In genomic region chr3:160565442-160566403, GRCh38 we compare ENCODE assay signal across 1 cellular context.
A peak's percentile ranks its signal among the peaks of the same experiment; 100 is the strongest.
TF ChIP-seq lines count a peak whose summit lies in the region.

Gene KPNA4, minus strand, starts transcription at chr3:160565571. Its CDS starts 289 bp downstream, at chr3:160565282.

TF ChIP-seq in HepG2, 621 proteins besides CTCF, POLR2A, EP300 and RAD21 (continued from another document and continues in another):
- TF ChIP-seq LRRFIP1 (CRISPR knock-in tag; conservative IDR thresholded peaks at IDR 0.05) (0 out of 2 replicates have a peak, but pooled peaks have one; percentile 35), KMT2A (CRISPR knock-in tag; IDR thresholded peaks at IDR 0.05) (peak; percentile 65), ZFP37 (CRISPR knock-in tag; IDR thresholded peaks at IDR 0.05; ENCODE audit: borderline replicate concordance) (no peak), TRIM24 (CRISPR knock-in tag; IDR thresholded peaks at IDR 0.05) (no peak), FOXP1 (IDR thresholded peaks at IDR 0.05) (no peak), FOXP1 (CRISPR knock-in tag; IDR thresholded peaks at IDR 0.05) (no peak), SP4 (CRISPR knock-in tag; IDR thresholded peaks at IDR 0.05) (no peak), HOXA9 (CRISPR knock-in tag; IDR thresholded peaks at IDR 0.05; ENCODE audit: borderline replicate concordance) (no peak; the same call in 1 of the 2 replicates), ZNF296 (CRISPR knock-in tag; conservative IDR thresholded peaks at IDR 0.05) (no peak), ZNF549 (CRISPR knock-in tag; IDR thresholded peaks at IDR 0.05) (no peak), ZHX2 (IDR thresholded peaks at IDR 0.05; ENCODE audit: low read depth) (no peak), ZHX2 (CRISPR knock-in tag; IDR thresholded peaks at IDR 0.05; ENCODE audit: borderline replicate concordance) (no peak), TARDBP (CRISPR knock-in tag; IDR thresholded peaks at IDR 0.05) (no peak), MTERF4 (CRISPR knock-in tag; IDR thresholded peaks at IDR 0.05) (no peak), FOXA3 (CRISPR knock-in tag; IDR thresholded peaks at IDR 0.05) (no peak), SP5 (CRISPR knock-in tag; IDR thresholded peaks at IDR 0.05; ENCODE audit: borderline replicate concordance, low read depth) (peak; percentile 27; the same call in 1 of the 2 replicates), SRSF9 (IDR thresholded peaks at IDR 0.05; ENCODE audit: borderline replicate concordance, insufficient read depth, low read depth, low read length, poor library complexity, severe bottlenecking) (no peak), USF2 (IDR thresholded peaks at IDR 0.05; ENCODE audit: low read depth, low read length) (peak; percentile 31), USF2 (CRISPR knock-in tag; IDR thresholded peaks at IDR 0.05; ENCODE audit: borderline replicate concordance) (peak; percentile 72), ZNF33B (CRISPR knock-in tag; IDR thresholded peaks at IDR 0.05) (peak; percentile 83), ARNTL (CRISPR knock-in tag; IDR thresholded peaks at IDR 0.05) (peak; percentile 79; the same call in 1 of the 2 replicates), ZNF329 (CRISPR knock-in tag; IDR thresholded peaks at IDR 0.05; ENCODE audit: low read depth) (no peak), HINFP (CRISPR knock-in tag; IDR thresholded peaks at IDR 0.05; ENCODE audit: low read depth) (peak; percentile 45; the same call in 1 of the 2 replicates), NCOA5 (CRISPR knock-in tag; IDR thresholded peaks at IDR 0.05) (no peak), ZBTB37 (CRISPR knock-in tag; IDR thresholded peaks at IDR 0.05) (no peak), FOXO4 (CRISPR knock-in tag; conservative IDR thresholded peaks at IDR 0.05) (no peak), ZNF17 (CRISPR knock-in tag; IDR thresholded peaks at IDR 0.05) (no peak), ZNF343 (CRISPR knock-in tag; IDR thresholded peaks at IDR 0.05) (0 out of 2 replicates have a peak, but pooled peaks have one; percentile 56), TBX3 (IDR thresholded peaks at IDR 0.05; ENCODE audit: borderline replicate concordance) (no peak), IKZF1 (IDR thresholded peaks at IDR 0.05) (no peak), POLR2AphosphoS2 (IDR thresholded peaks at IDR 0.05; ENCODE audit: low read depth, low read length) (no peak), ZNF772 (CRISPR knock-in tag; IDR thresholded peaks at IDR 0.05) (0 out of 2 replicates have a peak, but pooled peaks have one; percentile 74), TOE1 (CRISPR knock-in tag; IDR thresholded peaks at IDR 0.05) (no peak), FOXO1 (CRISPR knock-in tag; IDR thresholded peaks at IDR 0.05) (no peak), DPF2 (CRISPR knock-in tag; IDR thresholded peaks at IDR 0.05; ENCODE audit: borderline replicate concordance, low read depth) (no peak), SOX5 (CRISPR knock-in tag; IDR thresholded peaks at IDR 0.05; ENCODE audit: borderline replicate concordance) (no peak), BCL3 (CRISPR knock-in tag; IDR thresholded peaks at IDR 0.05) (peak; percentile 71; the same call in 1 of the 2 replicates), ZNF660 (CRISPR knock-in tag; IDR thresholded peaks at IDR 0.05; ENCODE audit: borderline replicate concordance, low read depth) (0 out of 2 replicates have a peak, but pooled peaks have one; percentile 59), ZFP90 (CRISPR knock-in tag; IDR thresholded peaks at IDR 0.05; ENCODE audit: borderline replicate concordance) (0 out of 2 replicates have a peak, but pooled peaks have one; percentile 59), ZNF136 (CRISPR knock-in tag; IDR thresholded peaks at IDR 0.05; ENCODE audit: low read depth) (no peak), ELF1 (CRISPR knock-in tag; IDR thresholded peaks at IDR 0.05) (peak; percentile 83), ZNF263 (CRISPR knock-in tag; IDR thresholded peaks at IDR 0.05) (no peak), SMAD3 (CRISPR knock-in tag; IDR thresholded peaks at IDR 0.05) (no peak; the same call in 1 of the 2 replicates), NFKBIZ (CRISPR knock-in tag; IDR thresholded peaks at IDR 0.05) (no peak), ZNF451 (CRISPR knock-in tag; IDR thresholded peaks at IDR 0.05) (no peak; the same call in 1 of the 2 replicates), PBX2 (CRISPR knock-in tag; IDR thresholded peaks at IDR 0.05) (no peak), SNAPC2 (CRISPR knock-in tag; IDR thresholded peaks at IDR 0.05) (no peak), ATM (IDR thresholded peaks at IDR 0.05; ENCODE audit: borderline replicate concordance) (no peak), KDM2A (CRISPR knock-in tag; IDR thresholded peaks at IDR 0.05; ENCODE audit: borderline replicate concordance, low read depth) (peak; percentile 68), HDAC2 (CRISPR knock-in tag; IDR thresholded peaks at IDR 0.05) (peak; percentile 51; the same call in 1 of the 2 replicates), MAFG (CRISPR knock-in tag; IDR thresholded peaks at IDR 0.05) (no peak), ZBTB8A (CRISPR knock-in tag; IDR thresholded peaks at IDR 0.05; ENCODE audit: borderline replicate concordance, low read depth) (no peak)
